Comparison of ENCODE assay signal across 1 cellular context in the genomic region with DNA sequence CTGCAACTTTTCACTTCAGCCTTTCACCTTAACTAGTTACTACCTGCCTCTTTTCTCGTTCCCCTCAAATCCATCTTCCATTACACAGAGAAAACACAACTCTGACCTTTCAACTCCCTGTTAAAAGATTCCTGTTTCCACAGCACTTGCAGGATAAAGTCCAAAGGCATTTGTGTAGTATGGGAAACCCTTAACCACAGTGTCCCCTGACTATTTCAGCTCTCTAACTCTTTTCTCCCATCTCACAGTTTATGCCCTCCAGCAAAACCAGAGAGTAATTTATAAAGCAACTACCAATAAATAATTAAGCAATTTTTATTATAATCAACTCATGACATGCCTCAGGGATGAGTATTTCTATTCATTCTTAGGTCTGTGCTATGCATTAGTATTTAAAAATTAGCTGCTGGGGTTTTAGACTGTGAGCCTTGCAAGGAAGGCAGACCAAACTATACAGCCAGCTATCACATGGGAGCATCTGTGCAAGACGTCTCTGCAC.
TF ChIP-seq lines count a peak whose summit lies in the region.

No MANE protein-coding gene starts in this region.

TF ChIP-seq in HepG2, 621 proteins besides CTCF, POLR2A, EP300 and RAD21 (continued from another document):
- TF ChIP-seq BRF2 (CRISPR knock-in tag; IDR thresholded peaks at IDR 0.05): no peak
- no peak for TF ChIP-seq ZNF709 (CRISPR knock-in tag; IDR thresholded peaks at IDR 0.05)
- TF ChIP-seq ZNF253 (CRISPR knock-in tag; IDR thresholded peaks at IDR 0.05; ENCODE audit: borderline replicate concordance): no peak
- TF ChIP-seq ZFP1 (CRISPR knock-in tag; IDR thresholded peaks at IDR 0.05): no peak
- no peak; the same call in 1 of the 2 replicates for TF ChIP-seq ZNF614 (CRISPR knock-in tag; IDR thresholded peaks at IDR 0.05; ENCODE audit: borderline replicate concordance)
- TF ChIP-seq HES4 (CRISPR knock-in tag; IDR thresholded peaks at IDR 0.05; ENCODE audit: borderline replicate concordance): no peak
- TF ChIP-seq ZNF879 (CRISPR knock-in tag; IDR thresholded peaks at IDR 0.05): no peak
- TF ChIP-seq KLF9 (CRISPR knock-in tag; IDR thresholded peaks at IDR 0.05; ENCODE audit: low read depth): no peak
- TF ChIP-seq ERF (CRISPR knock-in tag; IDR thresholded peaks at IDR 0.05): no peak
- TF ChIP-seq ARNTL (CRISPR knock-in tag; IDR thresholded peaks at IDR 0.05): no peak
- no peak for TF ChIP-seq TRIM24 (CRISPR knock-in tag; IDR thresholded peaks at IDR 0.05)
- TF ChIP-seq HNRNPH1 (optimal IDR thresholded peaks at IDR 0.05; ENCODE audit: low read depth, low read length): no peak
- TF ChIP-seq CEBPG (CRISPR knock-in tag; IDR thresholded peaks at IDR 0.05): peak; percentile 40; the same call in 1 of the 2 replicates
- TF ChIP-seq ISX (CRISPR knock-in tag; conservative IDR thresholded peaks at IDR 0.05): no peak
- TF ChIP-seq ZNF777 (CRISPR knock-in tag; IDR thresholded peaks at IDR 0.05): no peak
- no peak for TF ChIP-seq BORCS8-MEF2B (CRISPR knock-in tag; IDR thresholded peaks at IDR 0.05)
- TF ChIP-seq ZNF326 (CRISPR knock-in tag; IDR thresholded peaks at IDR 0.05; ENCODE audit: borderline replicate concordance): no peak
- TF ChIP-seq ZNF20 (CRISPR knock-in tag; IDR thresholded peaks at IDR 0.05): no peak
- TF ChIP-seq ZNF317 (CRISPR knock-in tag; IDR thresholded peaks at IDR 0.05): no peak
- no peak for TF ChIP-seq CERS6 (CRISPR knock-in tag; IDR thresholded peaks at IDR 0.05)
- TF ChIP-seq NFIC (IDR thresholded peaks at IDR 0.05; ENCODE audit: low read length): peak; percentile 62; the same call in 1 of the 2 replicates
- no peak for TF ChIP-seq EEA1 (CRISPR knock-in tag; IDR thresholded peaks at IDR 0.05; ENCODE audit: borderline replicate concordance)
- TF ChIP-seq MLLT10 (CRISPR knock-in tag; IDR thresholded peaks at IDR 0.05): no peak
- TF ChIP-seq, protein P1, sequence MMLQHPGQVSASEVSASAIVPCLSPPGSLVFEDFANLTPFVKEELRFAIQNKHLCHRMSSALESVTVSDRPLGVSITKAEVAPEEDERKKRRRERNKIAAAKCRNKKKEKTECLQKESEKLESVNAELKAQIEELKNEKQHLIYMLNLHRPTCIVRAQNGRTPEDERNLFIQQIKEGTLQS (CRISPR knock-in tag; IDR thresholded peaks at IDR 0.05): no peak
- TF ChIP-seq GZF1 (CRISPR knock-in tag; IDR thresholded peaks at IDR 0.05): no peak
